13 cellular contexts compared by ENCODE assay signal in genomic region chr7:39651262-39651661, GRCh38. TPM values are rescaled to one million over a fixed set of nuclear protein-coding genes. Genes with fewer than 3 reads are reported as not detected.
A peak's percentile ranks its signal among the peaks of the same experiment; 100 is the strongest.
DNase-seq lines count a peak whose midpoint lies in the region; ATAC-seq lines count a peak whose summit lies in the region.
"Had no signal": no experiment of that assay in that cellular context is flagged by ENCODE, and none has a peak within 500 bp of the region (broad histone marks: within the 10 kb centered on the region; RNA-seq: fewer than 3 reads in every experiment).

No MANE protein-coding gene starts in this region.

- DNase-seq in EH (ENCODE audit: low read depth) = peak; percentile 68
- no peak for DNase-seq in MG63
- peak; percentile 41 for DNase-seq in epidermal melanocyte (ENCODE audit: insufficient read length, low spot score)
- DNase-seq in sciatic nerve (ENCODE audit: low spot score) = no peak
- DNase-seq in stimulated activated naive CD4-positive, alpha-beta T cell treated with Interleukin-2 at 50 U/mL for 16 hours (lab: John Stamatoyannopoulos, UW) = no peak
- no peak for DNase-seq in KBM-7
- no peak for DNase-seq in central memory CD4-positive, alpha-beta T cell
- DNase-seq: activated CD4-positive, alpha-beta memory T cell treated with anti-CD3 and anti-CD28 coated beads, Interleukin-2, amount 10 ng/mL, durations not matched to agents 7 days and 5 days; activated naive CD8-positive, alpha-beta T cell treated with anti-CD3 and anti-CD28 coated beads, Interleukin-2, amount 10 ng/mL, durations not matched to agents 7 days and 5 days; activated T-cell treated with anti-CD3 and anti-CD28 coated beads, Interleukin-2, amount 50 U/mL, for 72 hours; effector memory CD8-positive, alpha-beta T cell; NCI-H1417 treated with DMSO at 0.1 percent for 48 hours had no signal

- H3K36me3 ChIP-seq in MG63 = 0 out of 2 replicates have a peak, but pooled peaks cover 4% of the 10 kb centered on the region

- peak; percentile 46 for ATAC-seq in sciatic nerve
- no peak for ATAC-seq in HG03139 (IDR thresholded peaks at IDR 0.05; ENCODE audit: unreplicated experiment)
- ATAC-seq: activated T-cell treated with anti-CD3 and anti-CD28 coated beads, Interleukin-2, amount 50 U/mL, for 72 hours; effector memory CD8-positive, alpha-beta T cell had no signal

- peak overlapping the region; percentile 15; the same call in 1 of the 2 replicates for H3K4me3 ChIP-seq in MG63

- intact Hi-C loops in sciatic nerve (cut with DNase I) = no loop called here

- no peaks in the 10 kb centered on the region for H3K27me3 ChIP-seq in MG63

- in situ Hi-C loops in KBM-7 (cut with MboI; ENCODE audit: low pct_unique_long_range_greater_than_20kb, low sequenced_read_pairs) = no loop called here

- H3K9me3 ChIP-seq in MG63 = no peaks in the 10 kb centered on the region; the same call in 1 of the 2 replicates

RNA-seq across cellular contexts. Expression of gene RALA, which starts 27.9 kb away (rescaled TPM):
- total RNA-seq in MG63 (2014; rRNA removed; shearing (Covaris generic); ENCODE audit: low replicate concordance) = 14.7 and 31.1 TPM in 2 replicates
- 35.0 TPM for total RNA-seq in sciatic nerve

Comparison
In these comparisons a context has a peak if more than half of its experiments do, and no peak if none do; other contexts are left out.
1. DNase-seq: peak in EH (single experiment) and epidermal melanocyte (single experiment); none in MG63 (single experiment), sciatic nerve (single experiment), stimulated activated naive CD4-positive, alpha-beta T cell treated with Interleukin-2 at 50 U/mL for 16 hours (single experiment), KBM-7 (single experiment) and central memory CD4-positive, alpha-beta T cell (single experiment).